In genomic region chr10:48249004-48249762, GRCh38 we compare ENCODE assay signal across 17 cellular contexts. TPM values are rescaled to one million over a fixed set of nuclear protein-coding genes. Genes with fewer than 3 reads are reported as not detected.
"Had no signal": no experiment of that assay in that cellular context is flagged by ENCODE, and none has a peak within 500 bp of the region (broad histone marks: within the 10 kb centered on the region; RNA-seq: fewer than 3 reads in every experiment).

No MANE protein-coding gene starts in this region.

- H3K36me3 ChIP-seq: left lung, thoracic aorta had no signal

- H3K36me3 Mint-ChIP-seq: activated naive CD4-positive, alpha-beta T cell treated with anti-CD3 and anti-CD28 coated beads, Interleukin-2, amount 50 U/mL, for 72 hours had no signal

- H3K4me3 Mint-ChIP-seq: activated T-helper 1 cell treated with anti-CD3 and anti-CD28 coated beads, Interleukin-12 subunit alpha, Interleukin-12 subunit beta, Interleukin-2, Interleukin-4 antibody, amounts not matched to agents 30 ng/mL and 10 ng/mL and 1 ng/mL, durations not matched to agents 14 hours and 24 hours and 36 hours; nephron progenitor cell had no signal

- H3K27me3 ChIP-seq: left lung had no signal

- H3K9me3 Mint-ChIP-seq: activated naive CD4-positive, alpha-beta T cell treated with anti-CD3 and anti-CD28 coated beads, Interleukin-2, amount 50 U/mL, for 72 hours; activated T-helper 1 cell treated with anti-CD3 and anti-CD28 coated beads, Interleukin-12 subunit alpha, Interleukin-12 subunit beta, Interleukin-2, Interleukin-4 antibody, amounts not matched to agents 30 ng/mL and 10 ng/mL and 1 ng/mL, durations not matched to agents 14 hours and 24 hours and 36 hours; nephron progenitor cell had no signal

- H3K9me3 ChIP-seq: left lung, thoracic aorta had no signal

- ATAC-seq: activated naive CD4-positive, alpha-beta T cell treated with anti-CD3 and anti-CD28 coated beads, Interleukin-2, amount 50 U/mL, for 72 hours; left lung had no signal

- DNase-seq: activated gamma-delta T cell treated with Interleukin-2 at 50 U/mL for 16 hours, amniotic stem cell, caudate nucleus, erythroblast, kidney, left lung, mammary epithelial cell, midbrain, nephron progenitor cell, nucleus accumbens, T-helper 1 cell had no signal

- H3K27ac Mint-ChIP-seq: activated naive CD4-positive, alpha-beta T cell treated with anti-CD3 and anti-CD28 coated beads, Interleukin-2, amount 50 U/mL, for 72 hours; activated T-helper 1 cell treated with anti-CD3 and anti-CD28 coated beads, Interleukin-12 subunit alpha, Interleukin-12 subunit beta, Interleukin-2, Interleukin-4 antibody, amounts not matched to agents 30 ng/mL and 10 ng/mL and 1 ng/mL, durations not matched to agents 14 hours and 24 hours and 36 hours; nephron progenitor cell had no signal

- H3K4me3 ChIP-seq: left lung, thoracic aorta had no signal

- H3K27ac ChIP-seq: left lung, thoracic aorta had no signal

- H3K4me1 ChIP-seq: left lung had no signal

RNA-seq across cellular contexts. Expression of gene FRMPD2, which starts 25.3 kb away (rescaled TPM):
- total RNA-seq: activated CD8-positive, alpha-beta memory T cell treated with anti-CD3 and anti-CD28 coated beads for 36 hours; activated T-helper 1 cell treated with anti-CD3 and anti-CD28 coated beads, Interleukin-12 subunit alpha, Interleukin-12 subunit beta, Interleukin-2, Interleukin-4 antibody, amounts not matched to agents 30 ng/mL and 10 ng/mL and 1 ng/mL, durations not matched to agents 14 hours and 24 hours and 36 hours; posterior vena cava; skeletal muscle tissue; thoracic aorta had no signal
